Comparison of ENCODE assay signal across 2 cellular contexts in the genomic region with DNA sequence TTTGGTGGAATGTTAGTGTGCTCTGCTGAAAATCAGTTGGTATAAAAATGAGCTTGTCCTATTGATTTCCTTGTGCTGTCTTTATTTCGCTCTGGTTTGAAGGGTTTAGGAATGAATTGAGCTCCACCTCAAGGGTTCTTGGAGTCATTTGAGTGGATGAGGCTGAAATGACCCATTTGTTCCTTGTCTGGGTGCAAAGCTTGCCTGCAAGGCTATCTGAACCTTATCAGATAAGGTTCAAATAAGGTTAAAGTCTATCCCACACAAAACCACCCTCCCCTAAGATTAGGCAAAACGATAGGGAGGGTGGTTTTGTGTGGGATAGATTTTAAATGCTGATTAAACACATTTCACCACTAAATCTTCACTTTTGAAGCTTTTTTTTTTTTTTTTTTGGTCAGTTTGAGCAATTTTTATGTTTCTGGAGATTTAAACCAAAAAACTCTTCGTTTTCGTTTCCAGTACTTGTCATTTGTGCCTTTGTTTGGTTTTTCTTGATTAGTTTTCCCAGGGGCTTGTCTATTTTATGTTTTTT.
TF ChIP-seq lines count a peak whose summit lies in the region.

No MANE protein-coding gene starts in this region.

TF ChIP-seq in IMR-90, 13 proteins besides CTCF, POLR2A, EP300 and RAD21 (continued from another document):
- TF ChIP-seq, protein P1, sequence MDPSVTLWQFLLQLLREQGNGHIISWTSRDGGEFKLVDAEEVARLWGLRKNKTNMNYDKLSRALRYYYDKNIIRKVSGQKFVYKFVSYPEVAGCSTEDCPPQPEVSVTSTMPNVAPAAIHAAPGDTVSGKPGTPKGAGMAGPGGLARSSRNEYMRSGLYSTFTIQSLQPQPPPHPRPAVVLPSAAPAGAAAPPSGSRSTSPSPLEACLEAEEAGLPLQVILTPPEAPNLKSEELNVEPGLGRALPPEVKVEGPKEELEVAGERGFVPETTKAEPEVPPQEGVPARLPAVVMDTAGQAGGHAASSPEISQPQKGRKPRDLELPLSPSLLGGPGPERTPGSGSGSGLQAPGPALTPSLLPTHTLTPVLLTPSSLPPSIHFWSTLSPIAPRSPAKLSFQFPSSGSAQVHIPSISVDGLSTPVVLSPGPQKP (IDR thresholded peaks at IDR 0.05; ENCODE audit: borderline replicate concordance, low read depth, low read length), result no peak
- no peak for TF ChIP-seq CEBPB (IDR thresholded peaks at IDR 0.05; ENCODE audit: low read depth, low read length)
- no peak for TF ChIP-seq MXI1 (IDR thresholded peaks at IDR 0.05; ENCODE audit: borderline replicate concordance, low read depth, low read length)

TF ChIP-seq in K562, 482 proteins besides CTCF, POLR2A, EP300 and RAD21:
- TF ChIP-seq, protein P2, sequence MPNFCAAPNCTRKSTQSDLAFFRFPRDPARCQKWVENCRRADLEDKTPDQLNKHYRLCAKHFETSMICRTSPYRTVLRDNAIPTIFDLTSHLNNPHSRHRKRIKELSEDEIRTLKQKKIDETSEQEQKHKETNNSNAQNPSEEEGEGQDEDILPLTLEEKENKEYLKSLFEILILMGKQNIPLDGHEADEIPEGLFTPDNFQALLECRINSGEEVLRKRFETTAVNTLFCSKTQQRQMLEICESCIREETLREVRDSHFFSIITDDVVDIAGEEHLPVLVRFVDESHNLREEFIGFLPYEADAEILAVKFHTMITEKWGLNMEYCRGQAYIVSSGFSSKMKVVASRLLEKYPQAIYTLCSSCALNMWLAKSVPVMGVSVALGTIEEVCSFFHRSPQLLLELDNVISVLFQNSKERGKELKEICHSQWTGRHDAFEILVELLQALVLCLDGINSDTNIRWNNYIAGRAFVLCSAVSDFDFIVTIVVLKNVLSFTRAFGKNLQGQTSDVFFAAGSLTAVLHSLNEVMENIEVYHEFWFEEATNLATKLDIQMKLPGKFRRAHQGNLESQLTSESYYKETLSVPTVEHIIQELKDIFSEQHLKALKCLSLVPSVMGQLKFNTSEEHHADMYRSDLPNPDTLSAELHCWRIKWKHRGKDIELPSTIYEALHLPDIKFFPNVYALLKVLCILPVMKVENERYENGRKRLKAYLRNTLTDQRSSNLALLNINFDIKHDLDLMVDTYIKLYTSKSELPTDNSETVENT (CRISPR knock-in tag; IDR thresholded peaks at IDR 0.05), result no peak
- no peak for TF ChIP-seq RFX1 (IDR thresholded peaks at IDR 0.05)
- TF ChIP-seq SNIP1 (IDR thresholded peaks at IDR 0.05; ENCODE audit: low read depth), result no peak
- 0 out of 2 replicates have a peak, but pooled peaks have one; percentile 8 for TF ChIP-seq MAFG (tag; conservative IDR thresholded peaks at IDR 0.05)
- TF ChIP-seq ZNF668 (CRISPR knock-in tag; IDR thresholded peaks at IDR 0.05), result no peak
- TF ChIP-seq ZNF316 (IDR thresholded peaks at IDR 0.05), result peak; percentile 41
- TF ChIP-seq, protein P3, sequence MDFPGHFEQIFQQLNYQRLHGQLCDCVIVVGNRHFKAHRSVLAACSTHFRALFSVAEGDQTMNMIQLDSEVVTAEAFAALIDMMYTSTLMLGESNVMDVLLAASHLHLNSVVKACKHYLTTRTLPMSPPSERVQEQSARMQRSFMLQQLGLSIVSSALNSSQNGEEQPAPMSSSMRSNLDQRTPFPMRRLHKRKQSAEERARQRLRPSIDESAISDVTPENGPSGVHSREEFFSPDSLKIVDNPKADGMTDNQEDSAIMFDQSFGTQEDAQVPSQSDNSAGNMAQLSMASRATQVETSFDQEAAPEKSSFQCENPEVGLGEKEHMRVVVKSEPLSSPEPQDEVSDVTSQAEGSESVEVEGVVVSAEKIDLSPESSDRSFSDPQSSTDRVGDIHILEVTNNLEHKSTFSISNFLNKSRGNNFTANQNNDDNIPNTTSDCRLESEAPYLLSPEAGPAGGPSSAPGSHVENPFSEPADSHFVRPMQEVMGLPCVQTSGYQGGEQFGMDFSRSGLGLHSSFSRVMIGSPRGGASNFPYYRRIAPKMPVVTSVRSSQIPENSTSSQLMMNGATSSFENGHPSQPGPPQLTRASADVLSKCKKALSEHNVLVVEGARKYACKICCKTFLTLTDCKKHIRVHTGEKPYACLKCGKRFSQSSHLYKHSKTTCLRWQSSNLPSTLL (IDR thresholded peaks at IDR 0.05), result no peak
- no peak for TF ChIP-seq ETS2 (tag; IDR thresholded peaks at IDR 0.05; ENCODE audit: borderline replicate concordance, poor library complexity, severe bottlenecking)
- TF ChIP-seq PTBP1 (IDR thresholded peaks at IDR 0.05; ENCODE audit: low read depth, low read length), result no peak
- no peak for TF ChIP-seq MEF2A (IDR thresholded peaks at IDR 0.05; ENCODE audit: control insufficient read depth, low read depth, low read length)
